8 cellular contexts compared by ENCODE assay signal in genomic region chr16:70128844-70129243, GRCh38. TPM values are rescaled to one million over a fixed set of nuclear protein-coding genes. Genes with fewer than 3 reads are reported as not detected.
"Had no signal": no experiment of that assay in that cellular context is flagged by ENCODE, and none has a peak within 500 bp of the region (broad histone marks: within the 10 kb centered on the region; RNA-seq: fewer than 3 reads in every experiment).

No MANE protein-coding gene starts in this region.

RNA-seq across cellular contexts. Expression of gene CLEC18C, which starts 44.7 kb away (rescaled TPM):
- total RNA-seq: hepatocyte, left ventricle myocardium inferior, left ventricle myocardium superior, mesenteric fat pad, mesothelial cell of epicardium had no signal
- polyA plus RNA-seq: hepatocyte, immature natural killer cell, keratinocyte, mammary epithelial cell had no signal
